Comparison of ENCODE assay signal across 1 cellular context in genomic region chr15:63983071-63983711, GRCh38.
TF ChIP-seq lines count a peak whose summit lies in the region.

No MANE protein-coding gene starts in this region.

TF ChIP-seq in GM12878, 131 proteins besides CTCF, POLR2A, EP300 and RAD21 (continued from another document):
- no peak for TF ChIP-seq BCLAF1 (IDR thresholded peaks at IDR 0.05)
- TF ChIP-seq ATF7 (IDR thresholded peaks at IDR 0.05; ENCODE audit: low read depth): no peak
- TF ChIP-seq SUPT20H (IDR thresholded peaks at IDR 0.05; ENCODE audit: borderline replicate concordance, control insufficient read depth, low read depth, low read length): no peak
- TF ChIP-seq EED (IDR thresholded peaks at IDR 0.05; ENCODE audit: low read depth): peak; percentile 74
- TF ChIP-seq HDGF (IDR thresholded peaks at IDR 0.05): peak; percentile 68; the same call in 1 of the 2 replicates
- TF ChIP-seq PAX8 (IDR thresholded peaks at IDR 0.05): no peak
- TF ChIP-seq SREBF2 (IDR thresholded peaks at IDR 0.05; ENCODE audit: low read length): no peak
- TF ChIP-seq IKZF2 (IDR thresholded peaks at IDR 0.05): peak; percentile 25 to 44; a peak in 2 of 4 replicates
- TF ChIP-seq SMC3 (IDR thresholded peaks at IDR 0.05; ENCODE audit: borderline replicate concordance, low read length): peak; percentile 51; the same call in 1 of the 2 replicates
- no peak for TF ChIP-seq SUZ12 (IDR thresholded peaks at IDR 0.05; ENCODE audit: unreplicated experiment)
- TF ChIP-seq DPF2 (IDR thresholded peaks at IDR 0.05): 0 out of 2 replicates have a peak, but pooled peaks have one; percentile 23
- TF ChIP-seq LARP7 (IDR thresholded peaks at IDR 0.05): 0 out of 2 replicates have a peak, but pooled peaks have one; percentile 53
- TF ChIP-seq ZNF207 (IDR thresholded peaks at IDR 0.05; ENCODE audit: borderline replicate concordance): no peak
- peak; percentile 56; the same call in 1 of the 2 replicates for TF ChIP-seq SPI1 (IDR thresholded peaks at IDR 0.05; ENCODE audit: borderline replicate concordance, insufficient read depth, low read depth, low read length)
- peak; percentile 35; the same call in 1 of the 2 replicates for TF ChIP-seq RUNX3 (IDR thresholded peaks at IDR 0.05; ENCODE audit: low read length)
- TF ChIP-seq SMARCA5 (IDR thresholded peaks at IDR 0.05): peak; percentile 59; the same call in 1 of the 2 replicates
- TF ChIP-seq MEF2B (IDR thresholded peaks at IDR 0.05; ENCODE audit: partially characterized antibody, poor library complexity, severe bottlenecking): peak; percentile 12
TF ChIP-seq in GM12878: peak in this region for 12.
